In the genomic region with DNA sequence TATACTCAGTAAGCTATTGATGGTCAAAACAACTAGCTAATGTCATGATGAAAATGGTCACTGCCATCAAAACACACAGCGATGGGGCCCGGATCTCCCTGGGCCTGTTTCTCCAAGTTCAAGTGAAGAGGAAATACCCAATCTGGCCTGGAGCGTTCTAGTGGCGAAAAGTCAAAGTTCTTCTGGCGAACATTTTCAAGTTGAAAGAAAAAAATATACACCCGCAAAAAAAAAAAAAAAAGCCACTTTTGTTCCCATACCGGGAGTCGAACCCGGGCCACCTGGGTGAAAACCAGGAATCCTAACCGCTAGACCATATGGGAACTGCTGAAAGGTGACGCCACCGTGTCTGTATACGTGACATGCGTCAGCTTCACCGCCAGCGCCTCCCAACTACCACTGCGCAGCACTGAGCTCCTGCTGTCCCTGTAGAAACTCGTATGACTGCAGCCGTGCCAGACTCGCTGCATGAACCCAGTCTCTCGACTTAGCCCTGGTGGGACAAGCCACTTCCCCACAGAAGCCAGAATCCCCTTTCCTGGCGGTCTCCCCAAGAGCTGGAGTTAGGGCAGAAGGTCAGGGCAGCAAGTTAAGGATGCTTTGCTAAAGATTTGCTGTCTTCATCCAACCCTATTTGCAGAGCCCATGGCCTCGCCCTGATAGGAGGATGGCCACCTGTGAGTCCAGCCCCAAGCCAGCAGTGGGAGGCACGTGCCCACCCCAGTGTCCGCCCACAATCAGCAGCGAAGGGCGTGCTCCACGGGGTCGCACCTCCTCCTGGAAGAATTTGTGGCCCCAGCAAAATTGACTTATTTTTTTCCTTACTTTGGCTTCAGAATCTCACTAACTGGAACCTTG, we compare ENCODE assay signal across 1 cellular context.
A peak's percentile ranks its signal among the peaks of the same experiment; 100 is the strongest.
TF ChIP-seq lines count a peak whose summit lies in the region.

No MANE protein-coding gene starts in this region.

TF ChIP-seq in HEK293, 187 proteins besides CTCF, POLR2A, EP300 and RAD21 (continued from another document and continues in another):
- TF ChIP-seq, protein P1, sequence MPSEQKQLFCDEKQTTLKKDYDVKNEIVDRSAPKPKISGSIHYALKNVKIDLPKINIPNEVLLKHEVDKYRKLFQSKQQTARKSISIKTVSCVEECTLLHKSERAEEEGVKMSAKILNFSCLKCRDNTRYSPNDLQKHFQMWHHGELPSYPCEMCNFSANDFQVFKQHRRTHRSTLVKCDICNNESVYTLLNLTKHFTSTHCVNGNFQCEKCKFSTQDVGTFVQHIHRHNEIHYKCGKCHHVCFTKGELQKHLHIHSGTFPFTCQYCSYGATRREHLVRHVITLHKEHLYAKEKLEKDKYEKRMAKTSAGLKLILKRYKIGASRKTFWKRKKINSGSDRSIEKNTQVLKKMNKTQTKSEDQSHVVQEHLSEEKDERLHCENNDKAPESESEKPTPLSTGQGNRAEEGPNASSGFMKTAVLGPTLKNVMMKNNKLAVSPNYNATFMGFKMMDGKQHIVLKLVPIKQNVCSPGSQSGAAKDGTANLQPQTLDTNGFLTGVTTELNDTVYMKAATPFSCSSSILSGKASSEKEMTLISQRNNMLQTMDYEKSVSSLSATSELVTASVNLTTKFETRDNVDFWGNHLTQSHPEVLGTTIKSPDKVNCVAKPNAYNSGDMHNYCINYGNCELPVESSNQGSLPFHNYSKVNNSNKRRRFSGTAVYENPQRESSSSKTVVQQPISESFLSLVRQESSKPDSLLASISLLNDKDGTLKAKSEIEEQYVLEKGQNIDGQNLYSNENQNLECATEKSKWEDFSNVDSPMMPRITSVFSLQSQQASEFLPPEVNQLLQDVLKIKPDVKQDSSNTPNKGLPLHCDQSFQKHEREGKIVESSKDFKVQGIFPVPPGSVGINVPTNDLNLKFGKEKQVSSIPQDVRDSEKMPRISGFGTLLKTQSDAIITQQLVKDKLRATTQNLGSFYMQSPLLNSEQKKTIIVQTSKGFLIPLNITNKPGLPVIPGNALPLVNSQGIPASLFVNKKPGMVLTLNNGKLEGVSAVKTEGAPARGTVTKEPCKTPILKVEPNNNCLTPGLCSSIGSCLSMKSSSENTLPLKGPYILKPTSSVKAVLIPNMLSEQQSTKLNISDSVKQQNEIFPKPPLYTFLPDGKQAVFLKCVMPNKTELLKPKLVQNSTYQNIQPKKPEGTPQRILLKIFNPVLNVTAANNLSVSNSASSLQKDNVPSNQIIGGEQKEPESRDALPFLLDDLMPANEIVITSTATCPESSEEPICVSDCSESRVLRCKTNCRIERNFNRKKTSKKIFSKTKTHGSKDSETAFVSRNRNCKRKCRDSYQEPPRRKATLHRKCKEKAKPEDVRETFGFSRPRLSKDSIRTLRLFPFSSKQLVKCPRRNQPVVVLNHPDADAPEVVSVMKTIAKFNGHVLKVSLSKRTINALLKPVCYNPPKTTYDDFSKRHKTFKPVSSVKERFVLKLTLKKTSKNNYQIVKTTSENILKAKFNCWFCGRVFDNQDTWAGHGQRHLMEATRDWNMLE (tag by site-specific recombination; conservative IDR thresholded peaks at IDR 0.05; ENCODE audit: low read depth) = no peak
- TF ChIP-seq ZNF404 (tag by site-specific recombination; IDR thresholded peaks at IDR 0.05) (no peak), GFI1B (tag by site-specific recombination; IDR thresholded peaks at IDR 0.05) (no peak), ZNF664 (tag by site-specific recombination; IDR thresholded peaks at IDR 0.05) (no peak), ZFP69B (tag by site-specific recombination; IDR thresholded peaks at IDR 0.05) (no peak), SCRT1 (tag by site-specific recombination; IDR thresholded peaks at IDR 0.05; ENCODE audit: borderline replicate concordance) (peak; percentile 72; the same call in 1 of the 2 replicates), ZBTB20 (tag by site-specific recombination; IDR thresholded peaks at IDR 0.05) (no peak), ZNF548 (tag by site-specific recombination; IDR thresholded peaks at IDR 0.05) (no peak), ZNF529 (tag by site-specific recombination; IDR thresholded peaks at IDR 0.05; ENCODE audit: insufficient replicate concordance) (no peak), ZNF175 (tag by site-specific recombination; IDR thresholded peaks at IDR 0.05) (no peak), HOXD13 (CRISPR knock-in tag; IDR thresholded peaks at IDR 0.05; ENCODE audit: borderline replicate concordance) (no peak), ZNF830 (tag by site-specific recombination; IDR thresholded peaks at IDR 0.05; ENCODE audit: low read depth) (no peak), BCL11B (tag by site-specific recombination; IDR thresholded peaks at IDR 0.05; ENCODE audit: low read depth) (no peak), ZNF146 (tag by site-specific recombination; IDR thresholded peaks at IDR 0.05) (no peak), ZNF843 (tag by site-specific recombination; IDR thresholded peaks at IDR 0.05) (peak; percentile 49; the same call in 1 of the 2 replicates), ZNF132 (tag by site-specific recombination; IDR thresholded peaks at IDR 0.05; ENCODE audit: borderline replicate concordance) (no peak), YY1 (tag by site-specific recombination; IDR thresholded peaks at IDR 0.05) (no peak), SCRT2 (tag by site-specific recombination; IDR thresholded peaks at IDR 0.05) (peak; percentile 75; the same call in 1 of the 2 replicates), GLIS2 (tag by site-specific recombination; IDR thresholded peaks at IDR 0.05) (peak; percentile 67), ZFP37 (tag by site-specific recombination; IDR thresholded peaks at IDR 0.05) (no peak), HOXA7 (CRISPR knock-in tag; IDR thresholded peaks at IDR 0.05; ENCODE audit: borderline replicate concordance) (no peak), RBAK (tag by site-specific recombination; IDR thresholded peaks at IDR 0.05) (no peak), GLI2 (tag by site-specific recombination; IDR thresholded peaks at IDR 0.05; ENCODE audit: borderline replicate concordance, low read depth) (no peak), ZNF391 (tag by site-specific recombination; IDR thresholded peaks at IDR 0.05; ENCODE audit: borderline replicate concordance, low read depth) (peak; percentile 47; the same call in 1 of the 2 replicates), ZNF157 (tag by site-specific recombination; IDR thresholded peaks at IDR 0.05) (no peak), ZNF169 (tag by site-specific recombination; IDR thresholded peaks at IDR 0.05) (no peak), KLF1 (tag by site-specific recombination; IDR thresholded peaks at IDR 0.05) (peak; percentile 70)
- TF ChIP-seq, protein P2, sequence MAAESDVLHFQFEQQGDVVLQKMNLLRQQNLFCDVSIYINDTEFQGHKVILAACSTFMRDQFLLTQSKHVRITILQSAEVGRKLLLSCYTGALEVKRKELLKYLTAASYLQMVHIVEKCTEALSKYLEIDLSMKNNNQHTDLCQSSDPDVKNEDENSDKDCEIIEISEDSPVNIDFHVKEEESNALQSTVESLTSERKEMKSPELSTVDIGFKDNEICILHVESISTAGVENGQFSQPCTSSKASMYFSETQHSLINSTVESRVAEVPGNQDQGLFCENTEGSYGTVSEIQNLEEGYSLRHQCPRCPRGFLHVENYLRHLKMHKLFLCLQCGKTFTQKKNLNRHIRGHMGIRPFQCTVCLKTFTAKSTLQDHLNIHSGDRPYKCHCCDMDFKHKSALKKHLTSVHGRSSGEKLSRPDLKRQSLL (tag by site-specific recombination; IDR thresholded peaks at IDR 0.05) = no peak
- TF ChIP-seq, protein P3, sequence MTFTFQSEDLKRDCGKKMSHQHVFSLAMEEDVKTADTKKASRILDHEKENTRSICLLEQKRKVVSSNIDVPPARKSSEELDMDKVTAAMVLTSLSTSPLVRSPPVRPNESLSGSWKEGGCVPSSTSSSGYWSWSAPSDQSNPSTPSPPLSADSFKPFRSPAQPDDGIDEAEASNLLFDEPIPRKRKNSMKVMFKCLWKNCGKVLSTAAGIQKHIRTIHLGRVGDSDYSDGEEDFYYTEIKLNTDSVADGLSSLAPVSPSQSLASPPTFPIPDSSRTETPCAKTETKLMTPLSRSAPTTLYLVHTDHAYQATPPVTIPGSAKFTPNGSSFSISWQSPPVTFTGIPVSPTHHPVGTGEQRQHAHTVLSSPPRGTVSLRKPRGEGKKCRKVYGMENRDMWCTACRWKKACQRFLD (tag by site-specific recombination; IDR thresholded peaks at IDR 0.05) = no peak
- TF ChIP-seq, protein P4, sequence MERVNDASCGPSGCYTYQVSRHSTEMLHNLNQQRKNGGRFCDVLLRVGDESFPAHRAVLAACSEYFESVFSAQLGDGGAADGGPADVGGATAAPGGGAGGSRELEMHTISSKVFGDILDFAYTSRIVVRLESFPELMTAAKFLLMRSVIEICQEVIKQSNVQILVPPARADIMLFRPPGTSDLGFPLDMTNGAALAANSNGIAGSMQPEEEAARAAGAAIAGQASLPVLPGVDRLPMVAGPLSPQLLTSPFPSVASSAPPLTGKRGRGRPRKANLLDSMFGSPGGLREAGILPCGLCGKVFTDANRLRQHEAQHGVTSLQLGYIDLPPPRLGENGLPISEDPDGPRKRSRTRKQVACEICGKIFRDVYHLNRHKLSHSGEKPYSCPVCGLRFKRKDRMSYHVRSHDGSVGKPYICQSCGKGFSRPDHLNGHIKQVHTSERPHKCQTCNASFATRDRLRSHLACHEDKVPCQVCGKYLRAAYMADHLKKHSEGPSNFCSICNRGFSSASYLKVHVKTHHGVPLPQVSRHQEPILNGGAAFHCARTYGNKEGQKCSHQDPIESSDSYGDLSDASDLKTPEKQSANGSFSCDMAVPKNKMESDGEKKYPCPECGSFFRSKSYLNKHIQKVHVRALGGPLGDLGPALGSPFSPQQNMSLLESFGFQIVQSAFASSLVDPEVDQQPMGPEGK (tag by site-specific recombination; IDR thresholded peaks at IDR 0.05) = peak; percentile 39; the same call in 1 of the 2 replicates
- TF ChIP-seq, protein P5, sequence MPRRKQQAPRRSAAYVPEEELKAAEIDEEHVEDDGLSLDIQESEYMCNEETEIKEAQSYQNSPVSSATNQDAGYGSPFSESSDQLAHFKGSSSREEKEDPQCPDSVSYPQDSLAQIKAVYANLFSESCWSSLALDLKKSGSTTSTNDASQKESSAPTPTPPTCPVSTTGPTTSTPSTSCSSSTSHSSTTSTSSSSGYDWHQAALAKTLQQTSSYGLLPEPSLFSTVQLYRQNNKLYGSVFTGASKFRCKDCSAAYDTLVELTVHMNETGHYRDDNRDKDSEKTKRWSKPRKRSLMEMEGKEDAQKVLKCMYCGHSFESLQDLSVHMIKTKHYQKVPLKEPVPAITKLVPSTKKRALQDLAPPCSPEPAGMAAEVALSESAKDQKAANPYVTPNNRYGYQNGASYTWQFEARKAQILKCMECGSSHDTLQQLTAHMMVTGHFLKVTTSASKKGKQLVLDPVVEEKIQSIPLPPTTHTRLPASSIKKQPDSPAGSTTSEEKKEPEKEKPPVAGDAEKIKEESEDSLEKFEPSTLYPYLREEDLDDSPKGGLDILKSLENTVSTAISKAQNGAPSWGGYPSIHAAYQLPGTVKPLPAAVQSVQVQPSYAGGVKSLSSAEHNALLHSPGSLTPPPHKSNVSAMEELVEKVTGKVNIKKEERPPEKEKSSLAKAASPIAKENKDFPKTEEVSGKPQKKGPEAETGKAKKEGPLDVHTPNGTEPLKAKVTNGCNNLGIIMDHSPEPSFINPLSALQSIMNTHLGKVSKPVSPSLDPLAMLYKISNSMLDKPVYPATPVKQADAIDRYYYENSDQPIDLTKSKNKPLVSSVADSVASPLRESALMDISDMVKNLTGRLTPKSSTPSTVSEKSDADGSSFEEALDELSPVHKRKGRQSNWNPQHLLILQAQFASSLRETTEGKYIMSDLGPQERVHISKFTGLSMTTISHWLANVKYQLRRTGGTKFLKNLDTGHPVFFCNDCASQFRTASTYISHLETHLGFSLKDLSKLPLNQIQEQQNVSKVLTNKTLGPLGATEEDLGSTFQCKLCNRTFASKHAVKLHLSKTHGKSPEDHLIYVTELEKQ (tag by site-specific recombination; IDR thresholded peaks at IDR 0.05; ENCODE audit: borderline replicate concordance) = no peak
- TF ChIP-seq, protein P6, sequence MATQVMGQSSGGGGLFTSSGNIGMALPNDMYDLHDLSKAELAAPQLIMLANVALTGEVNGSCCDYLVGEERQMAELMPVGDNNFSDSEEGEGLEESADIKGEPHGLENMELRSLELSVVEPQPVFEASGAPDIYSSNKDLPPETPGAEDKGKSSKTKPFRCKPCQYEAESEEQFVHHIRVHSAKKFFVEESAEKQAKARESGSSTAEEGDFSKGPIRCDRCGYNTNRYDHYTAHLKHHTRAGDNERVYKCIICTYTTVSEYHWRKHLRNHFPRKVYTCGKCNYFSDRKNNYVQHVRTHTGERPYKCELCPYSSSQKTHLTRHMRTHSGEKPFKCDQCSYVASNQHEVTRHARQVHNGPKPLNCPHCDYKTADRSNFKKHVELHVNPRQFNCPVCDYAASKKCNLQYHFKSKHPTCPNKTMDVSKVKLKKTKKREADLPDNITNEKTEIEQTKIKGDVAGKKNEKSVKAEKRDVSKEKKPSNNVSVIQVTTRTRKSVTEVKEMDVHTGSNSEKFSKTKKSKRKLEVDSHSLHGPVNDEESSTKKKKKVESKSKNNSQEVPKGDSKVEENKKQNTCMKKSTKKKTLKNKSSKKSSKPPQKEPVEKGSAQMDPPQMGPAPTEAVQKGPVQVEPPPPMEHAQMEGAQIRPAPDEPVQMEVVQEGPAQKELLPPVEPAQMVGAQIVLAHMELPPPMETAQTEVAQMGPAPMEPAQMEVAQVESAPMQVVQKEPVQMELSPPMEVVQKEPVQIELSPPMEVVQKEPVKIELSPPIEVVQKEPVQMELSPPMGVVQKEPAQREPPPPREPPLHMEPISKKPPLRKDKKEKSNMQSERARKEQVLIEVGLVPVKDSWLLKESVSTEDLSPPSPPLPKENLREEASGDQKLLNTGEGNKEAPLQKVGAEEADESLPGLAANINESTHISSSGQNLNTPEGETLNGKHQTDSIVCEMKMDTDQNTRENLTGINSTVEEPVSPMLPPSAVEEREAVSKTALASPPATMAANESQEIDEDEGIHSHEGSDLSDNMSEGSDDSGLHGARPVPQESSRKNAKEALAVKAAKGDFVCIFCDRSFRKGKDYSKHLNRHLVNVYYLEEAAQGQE (tag by site-specific recombination; IDR thresholded peaks at IDR 0.05) = no peak
- TF ChIP-seq, protein P7, sequence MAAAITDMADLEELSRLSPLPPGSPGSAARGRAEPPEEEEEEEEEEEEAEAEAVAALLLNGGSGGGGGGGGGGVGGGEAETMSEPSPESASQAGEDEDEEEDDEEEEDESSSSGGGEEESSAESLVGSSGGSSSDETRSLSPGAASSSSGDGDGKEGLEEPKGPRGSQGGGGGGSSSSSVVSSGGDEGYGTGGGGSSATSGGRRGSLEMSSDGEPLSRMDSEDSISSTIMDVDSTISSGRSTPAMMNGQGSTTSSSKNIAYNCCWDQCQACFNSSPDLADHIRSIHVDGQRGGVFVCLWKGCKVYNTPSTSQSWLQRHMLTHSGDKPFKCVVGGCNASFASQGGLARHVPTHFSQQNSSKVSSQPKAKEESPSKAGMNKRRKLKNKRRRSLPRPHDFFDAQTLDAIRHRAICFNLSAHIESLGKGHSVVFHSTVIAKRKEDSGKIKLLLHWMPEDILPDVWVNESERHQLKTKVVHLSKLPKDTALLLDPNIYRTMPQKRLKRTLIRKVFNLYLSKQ (tag by site-specific recombination; IDR thresholded peaks at IDR 0.05; ENCODE audit: borderline replicate concordance) = no peak
- TF ChIP-seq, protein P8, sequence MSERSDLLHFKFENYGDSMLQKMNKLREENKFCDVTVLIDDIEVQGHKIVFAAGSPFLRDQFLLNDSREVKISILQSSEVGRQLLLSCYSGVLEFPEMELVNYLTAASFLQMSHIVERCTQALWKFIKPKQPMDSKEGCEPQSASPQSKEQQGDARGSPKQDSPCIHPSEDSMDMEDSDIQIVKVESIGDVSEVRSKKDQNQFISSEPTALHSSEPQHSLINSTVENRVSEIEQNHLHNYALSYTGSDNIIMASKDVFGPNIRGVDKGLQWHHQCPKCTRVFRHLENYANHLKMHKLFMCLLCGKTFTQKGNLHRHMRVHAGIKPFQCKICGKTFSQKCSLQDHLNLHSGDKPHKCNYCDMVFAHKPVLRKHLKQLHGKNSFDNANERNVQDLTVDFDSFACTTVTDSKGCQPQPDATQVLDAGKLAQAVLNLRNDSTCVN (tag by site-specific recombination; optimal IDR thresholded peaks at IDR 0.05) = peak; percentile 22
